13 cellular contexts compared by ENCODE assay signal in genomic region chr2:10269291-10269690, GRCh38.
"Had no signal": no experiment of that assay in that cellular context is flagged by ENCODE, and none has a peak within 500 bp of the region (broad histone marks: within the 10 kb centered on the region; RNA-seq: fewer than 3 reads in every experiment).

No MANE protein-coding gene starts in this region.

- H3K9me3 Mint-ChIP-seq: activated CD4-positive, alpha-beta T cell treated with anti-CD3 and anti-CD28 coated beads, Interleukin-2, amount 10 ng/mL, durations not matched to agents 24 days and 14 days; activated naive CD8-positive, alpha-beta T cell treated with anti-CD3 and anti-CD28 coated beads, Interleukin-2, amount 10 ng/mL, durations not matched to agents 7 days and 5 days; mesothelial cell of epicardium had no signal

- H3K9me3 ChIP-seq: breast epithelium, heart left ventricle, SK-N-SH, tibial nerve had no signal

- H3K9ac ChIP-seq: SK-N-SH had no signal

- H3K4me3 ChIP-seq: breast epithelium, heart left ventricle, skin epidermis, tibial nerve had no signal

- H3K36me3 Mint-ChIP-seq: activated naive CD8-positive, alpha-beta T cell treated with anti-CD3 and anti-CD28 coated beads, Interleukin-2, amount 10 ng/mL, durations not matched to agents 7 days and 5 days; mesothelial cell of epicardium had no signal

- FAIRE-seq: endothelial cell of umbilical vein, islet of Langerhans had no signal

- ATAC-seq: heart left ventricle had no signal

- H3K4me3 Mint-ChIP-seq: activated CD4-positive, alpha-beta T cell treated with anti-CD3 and anti-CD28 coated beads, Interleukin-2, amount 10 ng/mL, durations not matched to agents 24 days and 14 days; activated naive CD8-positive, alpha-beta T cell treated with anti-CD3 and anti-CD28 coated beads, Interleukin-2, amount 10 ng/mL, durations not matched to agents 7 days and 5 days; mesothelial cell of epicardium had no signal

- H3K27ac ChIP-seq: breast epithelium, foreskin keratinocyte, heart left ventricle, skin epidermis, tibial nerve had no signal

- H3K4me1 ChIP-seq: breast epithelium, foreskin keratinocyte had no signal

- H3K27me3 ChIP-seq: breast epithelium, heart left ventricle, tibial nerve had no signal

- H3K27me3 Mint-ChIP-seq: activated naive CD8-positive, alpha-beta T cell treated with anti-CD3 and anti-CD28 coated beads, Interleukin-2, amount 10 ng/mL, durations not matched to agents 7 days and 5 days had no signal

- DNase-seq: activated CD4-positive, alpha-beta T cell treated with anti-CD3 and anti-CD28 coated beads, Interleukin-2, amount 10 ng/mL, durations not matched to agents 24 days and 14 days; activated gamma-delta T cell; anterior cingulate cortex; foreskin keratinocyte; heart left ventricle had no signal

- H3K36me3 ChIP-seq: breast epithelium, heart left ventricle, tibial nerve had no signal

- H3K27ac Mint-ChIP-seq: activated CD4-positive, alpha-beta T cell treated with anti-CD3 and anti-CD28 coated beads, Interleukin-2, amount 10 ng/mL, durations not matched to agents 24 days and 14 days; activated naive CD8-positive, alpha-beta T cell treated with anti-CD3 and anti-CD28 coated beads, Interleukin-2, amount 10 ng/mL, durations not matched to agents 7 days and 5 days; mesothelial cell of epicardium had no signal
